1 cellular context compared by ENCODE assay signal in the genomic region with DNA sequence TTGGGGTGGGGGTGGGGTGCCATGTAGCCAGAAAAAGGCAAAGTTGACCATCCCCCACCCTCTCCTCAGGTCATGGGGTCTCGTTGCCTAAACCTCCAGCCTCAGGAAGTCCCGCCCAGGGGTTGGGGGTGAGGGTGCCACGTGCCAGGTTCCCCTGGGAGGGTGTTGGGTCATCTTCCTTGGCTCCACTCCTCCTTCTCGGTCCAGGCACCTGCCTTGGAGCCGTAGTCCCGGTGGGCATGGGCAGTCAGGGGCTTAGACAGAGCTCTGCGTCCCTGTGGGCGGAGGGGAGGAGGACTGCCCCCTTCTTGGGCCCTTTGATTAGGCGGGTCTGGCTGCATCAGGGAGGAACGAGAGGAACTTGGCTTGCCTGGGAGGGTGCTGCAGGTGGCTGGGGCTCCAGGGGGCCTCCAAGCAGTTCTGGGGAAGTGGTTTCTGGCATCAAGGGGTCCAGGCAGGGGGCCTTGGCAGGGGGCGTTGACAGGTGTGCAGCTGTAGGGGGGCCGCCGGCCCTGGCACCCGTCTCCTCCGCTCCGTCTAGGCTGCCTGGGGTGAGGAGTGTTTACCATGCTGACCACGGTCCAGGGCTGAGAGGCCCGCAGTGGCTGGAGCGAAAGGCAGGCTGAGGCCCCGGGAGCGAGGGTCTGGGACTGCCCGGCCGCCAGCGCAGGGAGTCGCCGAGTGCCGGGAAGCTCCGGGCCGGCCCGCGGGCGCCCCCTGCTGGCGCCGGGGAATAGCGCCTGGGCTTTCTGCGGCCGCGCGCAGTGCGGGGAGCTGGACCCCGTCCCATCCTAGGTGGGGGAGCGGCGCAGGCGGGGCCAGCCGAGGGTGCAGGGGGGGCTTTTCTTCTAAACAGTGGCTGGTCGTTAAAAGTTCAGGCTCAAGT.
TF ChIP-seq lines count a peak whose summit lies in the region.

No MANE protein-coding gene starts in this region.

TF ChIP-seq in K562, 482 proteins besides CTCF, POLR2A, EP300 and RAD21 (continued from another document and continues in another):
- TF ChIP-seq, protein P1, sequence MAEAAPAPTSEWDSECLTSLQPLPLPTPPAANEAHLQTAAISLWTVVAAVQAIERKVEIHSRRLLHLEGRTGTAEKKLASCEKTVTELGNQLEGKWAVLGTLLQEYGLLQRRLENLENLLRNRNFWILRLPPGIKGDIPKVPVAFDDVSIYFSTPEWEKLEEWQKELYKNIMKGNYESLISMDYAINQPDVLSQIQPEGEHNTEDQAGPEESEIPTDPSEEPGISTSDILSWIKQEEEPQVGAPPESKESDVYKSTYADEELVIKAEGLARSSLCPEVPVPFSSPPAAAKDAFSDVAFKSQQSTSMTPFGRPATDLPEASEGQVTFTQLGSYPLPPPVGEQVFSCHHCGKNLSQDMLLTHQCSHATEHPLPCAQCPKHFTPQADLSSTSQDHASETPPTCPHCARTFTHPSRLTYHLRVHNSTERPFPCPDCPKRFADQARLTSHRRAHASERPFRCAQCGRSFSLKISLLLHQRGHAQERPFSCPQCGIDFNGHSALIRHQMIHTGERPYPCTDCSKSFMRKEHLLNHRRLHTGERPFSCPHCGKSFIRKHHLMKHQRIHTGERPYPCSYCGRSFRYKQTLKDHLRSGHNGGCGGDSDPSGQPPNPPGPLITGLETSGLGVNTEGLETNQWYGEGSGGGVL (CRISPR knock-in tag; IDR thresholded peaks at IDR 0.05), result no peak
- TF ChIP-seq ZNF274 (IDR thresholded peaks at IDR 0.05; ENCODE audit: borderline replicate concordance, low read depth, low read length), result peak; percentile 47; the same call in 1 of the 2 replicates
- no peak for TF ChIP-seq ZNF696 (CRISPR knock-in tag; conservative IDR thresholded peaks at IDR 0.05)
- no peak for TF ChIP-seq ZNF197 (CRISPR knock-in tag; IDR thresholded peaks at IDR 0.05; ENCODE audit: low read depth)
- TF ChIP-seq LARP7 (IDR thresholded peaks at IDR 0.05), result no peak
- TF ChIP-seq BHLHE40 (IDR thresholded peaks at IDR 0.05; ENCODE audit: low read length), result no peak
- TF ChIP-seq, protein P2, sequence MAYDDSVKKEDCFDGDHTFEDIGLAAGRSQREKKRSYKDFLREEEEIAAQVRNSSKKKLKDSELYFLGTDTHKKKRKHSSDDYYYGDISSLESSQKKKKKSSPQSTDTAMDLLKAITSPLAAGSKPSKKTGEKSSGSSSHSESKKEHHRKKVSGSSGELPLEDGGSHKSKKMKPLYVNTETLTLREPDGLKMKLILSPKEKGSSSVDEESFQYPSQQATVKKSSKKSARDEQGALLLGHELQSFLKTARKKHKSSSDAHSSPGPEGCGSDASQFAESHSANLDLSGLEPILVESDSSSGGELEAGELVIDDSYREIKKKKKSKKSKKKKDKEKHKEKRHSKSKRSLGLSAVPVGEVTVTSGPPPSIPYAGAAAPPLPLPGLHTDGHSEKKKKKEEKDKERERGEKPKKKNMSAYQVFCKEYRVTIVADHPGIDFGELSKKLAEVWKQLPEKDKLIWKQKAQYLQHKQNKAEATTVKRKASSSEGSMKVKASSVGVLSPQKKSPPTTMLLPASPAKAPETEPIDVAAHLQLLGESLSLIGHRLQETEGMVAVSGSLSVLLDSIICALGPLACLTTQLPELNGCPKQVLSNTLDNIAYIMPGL (CRISPR knock-in tag; IDR thresholded peaks at IDR 0.05), result no peak
- TF ChIP-seq, protein P3, sequence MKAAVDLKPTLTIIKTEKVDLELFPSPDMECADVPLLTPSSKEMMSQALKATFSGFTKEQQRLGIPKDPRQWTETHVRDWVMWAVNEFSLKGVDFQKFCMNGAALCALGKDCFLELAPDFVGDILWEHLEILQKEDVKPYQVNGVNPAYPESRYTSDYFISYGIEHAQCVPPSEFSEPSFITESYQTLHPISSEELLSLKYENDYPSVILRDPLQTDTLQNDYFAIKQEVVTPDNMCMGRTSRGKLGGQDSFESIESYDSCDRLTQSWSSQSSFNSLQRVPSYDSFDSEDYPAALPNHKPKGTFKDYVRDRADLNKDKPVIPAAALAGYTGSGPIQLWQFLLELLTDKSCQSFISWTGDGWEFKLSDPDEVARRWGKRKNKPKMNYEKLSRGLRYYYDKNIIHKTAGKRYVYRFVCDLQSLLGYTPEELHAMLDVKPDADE (conservative IDR thresholded peaks at IDR 0.05; ENCODE audit: control insufficient read depth, low read depth, low read length), result no peak
- no peak for TF ChIP-seq CHD4 (IDR thresholded peaks at IDR 0.05; ENCODE audit: insufficient read depth, insufficient replicate concordance, low read depth, low read length, poor library complexity, severe bottlenecking)
- TF ChIP-seq, protein P4, sequence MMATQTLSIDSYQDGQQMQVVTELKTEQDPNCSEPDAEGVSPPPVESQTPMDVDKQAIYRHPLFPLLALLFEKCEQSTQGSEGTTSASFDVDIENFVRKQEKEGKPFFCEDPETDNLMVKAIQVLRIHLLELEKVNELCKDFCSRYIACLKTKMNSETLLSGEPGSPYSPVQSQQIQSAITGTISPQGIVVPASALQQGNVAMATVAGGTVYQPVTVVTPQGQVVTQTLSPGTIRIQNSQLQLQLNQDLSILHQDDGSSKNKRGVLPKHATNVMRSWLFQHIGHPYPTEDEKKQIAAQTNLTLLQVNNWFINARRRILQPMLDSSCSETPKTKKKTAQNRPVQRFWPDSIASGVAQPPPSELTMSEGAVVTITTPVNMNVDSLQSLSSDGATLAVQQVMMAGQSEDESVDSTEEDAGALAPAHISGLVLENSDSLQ (IDR thresholded peaks at IDR 0.05), result no peak
- TF ChIP-seq, protein P5, sequence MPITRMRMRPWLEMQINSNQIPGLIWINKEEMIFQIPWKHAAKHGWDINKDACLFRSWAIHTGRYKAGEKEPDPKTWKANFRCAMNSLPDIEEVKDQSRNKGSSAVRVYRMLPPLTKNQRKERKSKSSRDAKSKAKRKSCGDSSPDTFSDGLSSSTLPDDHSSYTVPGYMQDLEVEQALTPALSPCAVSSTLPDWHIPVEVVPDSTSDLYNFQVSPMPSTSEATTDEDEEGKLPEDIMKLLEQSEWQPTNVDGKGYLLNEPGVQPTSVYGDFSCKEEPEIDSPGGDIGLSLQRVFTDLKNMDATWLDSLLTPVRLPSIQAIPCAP (CRISPR knock-in tag; IDR thresholded peaks at IDR 0.05; ENCODE audit: borderline replicate concordance), result no peak
- no peak for TF ChIP-seq ZBTB8A (IDR thresholded peaks at IDR 0.05; ENCODE audit: partially characterized antibody)
- TF ChIP-seq POLR2H (tag; IDR thresholded peaks at IDR 0.05; ENCODE audit: low read depth), result no peak
- TF ChIP-seq, protein P6, sequence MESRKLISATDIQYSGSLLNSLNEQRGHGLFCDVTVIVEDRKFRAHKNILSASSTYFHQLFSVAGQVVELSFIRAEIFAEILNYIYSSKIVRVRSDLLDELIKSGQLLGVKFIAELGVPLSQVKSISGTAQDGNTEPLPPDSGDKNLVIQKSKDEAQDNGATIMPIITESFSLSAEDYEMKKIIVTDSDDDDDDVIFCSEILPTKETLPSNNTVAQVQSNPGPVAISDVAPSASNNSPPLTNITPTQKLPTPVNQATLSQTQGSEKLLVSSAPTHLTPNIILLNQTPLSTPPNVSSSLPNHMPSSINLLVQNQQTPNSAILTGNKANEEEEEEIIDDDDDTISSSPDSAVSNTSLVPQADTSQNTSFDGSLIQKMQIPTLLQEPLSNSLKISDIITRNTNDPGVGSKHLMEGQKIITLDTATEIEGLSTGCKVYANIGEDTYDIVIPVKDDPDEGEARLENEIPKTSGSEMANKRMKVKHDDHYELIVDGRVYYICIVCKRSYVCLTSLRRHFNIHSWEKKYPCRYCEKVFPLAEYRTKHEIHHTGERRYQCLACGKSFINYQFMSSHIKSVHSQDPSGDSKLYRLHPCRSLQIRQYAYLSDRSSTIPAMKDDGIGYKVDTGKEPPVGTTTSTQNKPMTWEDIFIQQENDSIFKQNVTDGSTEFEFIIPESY (CRISPR knock-in tag; IDR thresholded peaks at IDR 0.05), result peak; percentile 41; the same call in 1 of the 2 replicates
- TF ChIP-seq ZNF79 (CRISPR knock-in tag; IDR thresholded peaks at IDR 0.05; ENCODE audit: low read depth), result no peak
- TF ChIP-seq, protein P7, sequence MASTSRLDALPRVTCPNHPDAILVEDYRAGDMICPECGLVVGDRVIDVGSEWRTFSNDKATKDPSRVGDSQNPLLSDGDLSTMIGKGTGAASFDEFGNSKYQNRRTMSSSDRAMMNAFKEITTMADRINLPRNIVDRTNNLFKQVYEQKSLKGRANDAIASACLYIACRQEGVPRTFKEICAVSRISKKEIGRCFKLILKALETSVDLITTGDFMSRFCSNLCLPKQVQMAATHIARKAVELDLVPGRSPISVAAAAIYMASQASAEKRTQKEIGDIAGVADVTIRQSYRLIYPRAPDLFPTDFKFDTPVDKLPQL (IDR thresholded peaks at IDR 0.05; ENCODE audit: extremely low read depth, insufficient read length), result no peak
- TF ChIP-seq CBFB (CRISPR knock-in tag; IDR thresholded peaks at IDR 0.05), result peak; percentile 41
- TF ChIP-seq ZEB2 (IDR thresholded peaks at IDR 0.05), result no peak
- TF ChIP-seq, protein P8, sequence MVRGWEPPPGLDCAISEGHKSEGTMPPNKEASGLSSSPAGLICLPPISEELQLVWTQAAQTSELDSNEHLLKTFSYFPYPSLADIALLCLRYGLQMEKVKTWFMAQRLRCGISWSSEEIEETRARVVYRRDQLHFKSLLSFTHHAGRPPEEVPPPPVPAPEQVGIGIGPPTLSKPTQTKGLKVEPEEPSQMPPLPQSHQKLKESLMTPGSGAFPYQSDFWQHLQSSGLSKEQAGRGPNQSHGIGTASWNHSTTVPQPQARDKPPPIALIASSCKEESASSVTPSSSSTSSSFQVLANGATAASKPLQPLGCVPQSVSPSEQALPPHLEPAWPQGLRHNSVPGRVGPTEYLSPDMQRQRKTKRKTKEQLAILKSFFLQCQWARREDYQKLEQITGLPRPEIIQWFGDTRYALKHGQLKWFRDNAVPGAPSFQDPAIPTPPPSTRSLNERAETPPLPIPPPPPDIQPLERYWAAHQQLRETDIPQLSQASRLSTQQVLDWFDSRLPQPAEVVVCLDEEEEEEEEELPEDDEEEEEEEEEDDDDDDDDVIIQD (CRISPR knock-in tag; IDR thresholded peaks at IDR 0.05), result no peak
- TF ChIP-seq, protein P9, sequence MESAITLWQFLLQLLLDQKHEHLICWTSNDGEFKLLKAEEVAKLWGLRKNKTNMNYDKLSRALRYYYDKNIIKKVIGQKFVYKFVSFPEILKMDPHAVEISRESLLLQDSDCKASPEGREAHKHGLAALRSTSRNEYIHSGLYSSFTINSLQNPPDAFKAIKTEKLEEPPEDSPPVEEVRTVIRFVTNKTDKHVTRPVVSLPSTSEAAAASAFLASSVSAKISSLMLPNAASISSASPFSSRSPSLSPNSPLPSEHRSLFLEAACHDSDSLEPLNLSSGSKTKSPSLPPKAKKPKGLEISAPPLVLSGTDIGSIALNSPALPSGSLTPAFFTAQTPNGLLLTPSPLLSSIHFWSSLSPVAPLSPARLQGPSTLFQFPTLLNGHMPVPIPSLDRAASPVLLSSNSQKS (CRISPR knock-in tag; IDR thresholded peaks at IDR 0.05), result no peak
- no peak for TF ChIP-seq ZNF354B (CRISPR knock-in tag; IDR thresholded peaks at IDR 0.05)
- TF ChIP-seq SMAD4 (CRISPR knock-in tag; conservative IDR thresholded peaks at IDR 0.05), result no peak
- no peak for TF ChIP-seq PHTF2 (CRISPR knock-in tag; IDR thresholded peaks at IDR 0.05)
- TF ChIP-seq NFIC (IDR thresholded peaks at IDR 0.05), result no peak
- no peak for TF ChIP-seq CBFA2T2 (conservative IDR thresholded peaks at IDR 0.05)
- TF ChIP-seq RBM25 (IDR thresholded peaks at IDR 0.05; ENCODE audit: low read depth, low read length, severe bottlenecking), result no peak
- TF ChIP-seq, protein P10, sequence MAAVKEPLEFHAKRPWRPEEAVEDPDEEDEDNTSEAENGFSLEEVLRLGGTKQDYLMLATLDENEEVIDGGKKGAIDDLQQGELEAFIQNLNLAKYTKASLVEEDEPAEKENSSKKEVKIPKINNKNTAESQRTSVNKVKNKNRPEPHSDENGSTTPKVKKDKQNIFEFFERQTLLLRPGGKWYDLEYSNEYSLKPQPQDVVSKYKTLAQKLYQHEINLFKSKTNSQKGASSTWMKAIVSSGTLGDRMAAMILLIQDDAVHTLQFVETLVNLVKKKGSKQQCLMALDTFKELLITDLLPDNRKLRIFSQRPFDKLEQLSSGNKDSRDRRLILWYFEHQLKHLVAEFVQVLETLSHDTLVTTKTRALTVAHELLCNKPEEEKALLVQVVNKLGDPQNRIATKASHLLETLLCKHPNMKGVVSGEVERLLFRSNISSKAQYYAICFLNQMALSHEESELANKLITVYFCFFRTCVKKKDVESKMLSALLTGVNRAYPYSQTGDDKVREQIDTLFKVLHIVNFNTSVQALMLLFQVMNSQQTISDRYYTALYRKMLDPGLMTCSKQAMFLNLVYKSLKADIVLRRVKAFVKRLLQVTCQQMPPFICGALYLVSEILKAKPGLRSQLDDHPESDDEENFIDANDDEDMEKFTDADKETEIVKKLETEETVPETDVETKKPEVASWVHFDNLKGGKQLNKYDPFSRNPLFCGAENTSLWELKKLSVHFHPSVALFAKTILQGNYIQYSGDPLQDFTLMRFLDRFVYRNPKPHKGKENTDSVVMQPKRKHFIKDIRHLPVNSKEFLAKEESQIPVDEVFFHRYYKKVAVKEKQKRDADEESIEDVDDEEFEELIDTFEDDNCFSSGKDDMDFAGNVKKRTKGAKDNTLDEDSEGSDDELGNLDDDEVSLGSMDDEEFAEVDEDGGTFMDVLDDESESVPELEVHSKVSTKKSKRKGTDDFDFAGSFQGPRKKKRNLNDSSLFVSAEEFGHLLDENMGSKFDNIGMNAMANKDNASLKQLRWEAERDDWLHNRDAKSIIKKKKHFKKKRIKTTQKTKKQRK (IDR thresholded peaks at IDR 0.05; ENCODE audit: borderline replicate concordance, low read depth, low read length), result no peak
- TF ChIP-seq, protein P11, sequence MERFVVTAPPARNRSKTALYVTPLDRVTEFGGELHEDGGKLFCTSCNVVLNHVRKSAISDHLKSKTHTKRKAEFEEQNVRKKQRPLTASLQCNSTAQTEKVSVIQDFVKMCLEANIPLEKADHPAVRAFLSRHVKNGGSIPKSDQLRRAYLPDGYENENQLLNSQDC (CRISPR knock-in tag; IDR thresholded peaks at IDR 0.05), result no peak
- TF ChIP-seq, protein P12, sequence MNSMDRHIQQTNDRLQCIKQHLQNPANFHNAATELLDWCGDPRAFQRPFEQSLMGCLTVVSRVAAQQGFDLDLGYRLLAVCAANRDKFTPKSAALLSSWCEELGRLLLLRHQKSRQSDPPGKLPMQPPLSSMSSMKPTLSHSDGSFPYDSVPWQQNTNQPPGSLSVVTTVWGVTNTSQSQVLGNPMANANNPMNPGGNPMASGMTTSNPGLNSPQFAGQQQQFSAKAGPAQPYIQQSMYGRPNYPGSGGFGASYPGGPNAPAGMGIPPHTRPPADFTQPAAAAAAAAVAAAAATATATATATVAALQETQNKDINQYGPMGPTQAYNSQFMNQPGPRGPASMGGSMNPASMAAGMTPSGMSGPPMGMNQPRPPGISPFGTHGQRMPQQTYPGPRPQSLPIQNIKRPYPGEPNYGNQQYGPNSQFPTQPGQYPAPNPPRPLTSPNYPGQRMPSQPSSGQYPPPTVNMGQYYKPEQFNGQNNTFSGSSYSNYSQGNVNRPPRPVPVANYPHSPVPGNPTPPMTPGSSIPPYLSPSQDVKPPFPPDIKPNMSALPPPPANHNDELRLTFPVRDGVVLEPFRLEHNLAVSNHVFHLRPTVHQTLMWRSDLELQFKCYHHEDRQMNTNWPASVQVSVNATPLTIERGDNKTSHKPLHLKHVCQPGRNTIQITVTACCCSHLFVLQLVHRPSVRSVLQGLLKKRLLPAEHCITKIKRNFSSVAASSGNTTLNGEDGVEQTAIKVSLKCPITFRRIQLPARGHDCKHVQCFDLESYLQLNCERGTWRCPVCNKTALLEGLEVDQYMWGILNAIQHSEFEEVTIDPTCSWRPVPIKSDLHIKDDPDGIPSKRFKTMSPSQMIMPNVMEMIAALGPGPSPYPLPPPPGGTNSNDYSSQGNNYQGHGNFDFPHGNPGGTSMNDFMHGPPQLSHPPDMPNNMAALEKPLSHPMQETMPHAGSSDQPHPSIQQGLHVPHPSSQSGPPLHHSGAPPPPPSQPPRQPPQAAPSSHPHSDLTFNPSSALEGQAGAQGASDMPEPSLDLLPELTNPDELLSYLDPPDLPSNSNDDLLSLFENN (IDR thresholded peaks at IDR 0.05; ENCODE audit: low read depth in 2 of 2, low read length in 2 of 2), result no peak
- no peak for TF ChIP-seq TFAM (CRISPR knock-in tag; conservative IDR thresholded peaks at IDR 0.05)
- TF ChIP-seq KDM2B (CRISPR knock-in tag; IDR thresholded peaks at IDR 0.05), result 0 out of 2 replicates have a peak, but pooled peaks have one; percentile 55
- TF ChIP-seq SOX6 (IDR thresholded peaks at IDR 0.05), result no peak
